ENCODE assay signal across 1 cellular context in genomic region chr5:126686451-126687126, GRCh38.
TF ChIP-seq lines count a peak whose summit lies in the region.

No MANE protein-coding gene starts in this region.

TF ChIP-seq in GM23338, 12 proteins besides CTCF, POLR2A, EP300 and RAD21 (continued from another document):
- TF ChIP-seq REST (IDR thresholded peaks at IDR 0.05; ENCODE audit: unreplicated experiment) (no peak), POLR2AphosphoS5 (IDR thresholded peaks at IDR 0.05; ENCODE audit: low read depth) (no peak), ZNF114 (CRISPR knock-in tag; IDR thresholded peaks at IDR 0.05) (no peak), CREB1 (CRISPR knock-in tag; IDR thresholded peaks at IDR 0.05; ENCODE audit: low read depth) (no peak)
